ENCODE assay signal across 9 cellular contexts in genomic region chr15:78065284-78065872, GRCh38. TPM values are rescaled to one million over a fixed set of nuclear protein-coding genes. Genes with fewer than 3 reads are reported as not detected.
DNase-seq lines count a peak whose midpoint lies in the region; ATAC-seq and TF ChIP-seq lines count a peak whose summit lies in the region.
"Had no signal": no experiment of that assay in that cellular context is flagged by ENCODE, and none has a peak within 500 bp of the region (broad histone marks: within the 10 kb centered on the region; RNA-seq: fewer than 3 reads in every experiment).

No MANE protein-coding gene starts in this region.

- H3K36me3 ChIP-seq in muscle layer of colon (ENCODE audit: insufficient read depth, low read length): no peaks in the 10 kb centered on the region

- no peak overlapping the region for H3K9ac ChIP-seq in muscle layer of colon (ENCODE audit: low read length)

- H3K27ac Mint-ChIP-seq in effector memory CD8-positive, alpha-beta T cell: no peak overlapping the region

- H3K9me3 Mint-ChIP-seq in effector memory CD8-positive, alpha-beta T cell: no peaks in the 10 kb centered on the region
- H3K9me3 Mint-ChIP-seq: neural crest cell had no signal

- H3K27ac ChIP-seq in muscle layer of colon (ENCODE audit: low read depth, low read length): peak overlapping the region; percentile 75

- H3K27me3 ChIP-seq in muscle layer of colon (ENCODE audit: control insufficient read depth in 1 of 2, insufficient read depth in 2 of 2, low read length in 2 of 2): no peaks in the 10 kb centered on the region

- H3K36me3 Mint-ChIP-seq in effector memory CD8-positive, alpha-beta T cell (ENCODE audit: insufficient read depth): peaks cover 6% of the 10 kb centered on the region

- in situ Hi-C loops in G401 (cut with HindIII; ENCODE audit: low sequenced_read_pairs): no loop called here

- H3K4me3 ChIP-seq in muscle layer of colon (ENCODE audit: low read depth in 1 of 2, low read length in 2 of 2): peak overlapping the region in 1 of 2 donors; percentile 15

- H3K9me3 ChIP-seq in muscle layer of colon (ENCODE audit: low read length): no peaks in the 10 kb centered on the region

- H3K27me3 Mint-ChIP-seq in effector memory CD8-positive, alpha-beta T cell: no peaks in the 10 kb centered on the region

- ATAC-seq in effector memory CD8-positive, alpha-beta T cell (replicated peaks): peak; percentile 37
- no peak for ATAC-seq in HG02840 (IDR thresholded peaks at IDR 0.05; ENCODE audit: low FRiP score, unreplicated experiment)
- no peak for ATAC-seq in GM18870 (IDR thresholded peaks at IDR 0.05; ENCODE audit: unreplicated experiment)

- H3K4me1 Mint-ChIP-seq in effector memory CD8-positive, alpha-beta T cell (ENCODE audit: low read depth in 2 of 2): peaks cover 19 to 29% of the 10 kb centered on the region in 2 donors

- DNase-seq in GM04503 (ENCODE audit: low read depth): peak; percentile 99
- no peak for DNase-seq in effector memory CD8-positive, alpha-beta T cell
- DNase-seq in G401 (ENCODE audit: low spot score): no peak
- DNase-seq in iPS-NIHi7 (ENCODE audit: extremely low spot score): no peak

- peaks cover 84% of the 10 kb centered on the region for H3K4me1 ChIP-seq in muscle layer of colon (ENCODE audit: insufficient read depth, low read length)

- no peak overlapping the region for H3K4me3 Mint-ChIP-seq in effector memory CD8-positive, alpha-beta T cell
- H3K4me3 Mint-ChIP-seq: neural crest cell had no signal

TF ChIP-seq in PFSK-1, 5 proteins besides CTCF, POLR2A, EP300 and RAD21:
- TF ChIP-seq SIN3A (IDR thresholded peaks at IDR 0.05; ENCODE audit: borderline replicate concordance, insufficient read depth, low read length) (peak; percentile 79; the same call in 1 of the 2 replicates), TAF1 (IDR thresholded peaks at IDR 0.05; ENCODE audit: borderline replicate concordance, insufficient read depth, low read length) (no peak), REST (IDR thresholded peaks at IDR 0.05; ENCODE audit: insufficient read depth in 1 of 2, low read depth in 2 of 2, low read length in 2 of 2) (peak in 1 of 2 experiments; percentile 56; a peak in 1 of 4 replicates), FOXP2 (optimal IDR thresholded peaks at IDR 0.05; ENCODE audit: borderline replicate concordance, extremely low read depth, extremely low read length, insufficient read depth) (no peak), POLR2AphosphoS5 (IDR thresholded peaks at IDR 0.05; ENCODE audit: low read depth, low read length) (no peak)
TF ChIP-seq in PFSK-1: peak in this region for 2.

RNA-seq across cellular contexts. Expression of gene TBC1D2B, which starts 12.1 kb away (rescaled TPM):
- 23.6 TPM for polyA plus RNA-seq in PFSK-1 (2012; ENCODE audit: insufficient read length, low read depth)
- 9.7 and 13.9 TPM in 2 replicates for total RNA-seq in G401 (2014; rRNA removed; shearing (Covaris generic))

RNA-seq across cellular contexts. Expression of gene SH2D7, which starts 27.0 kb away (rescaled TPM):
- not detected for polyA plus RNA-seq in PFSK-1 (2012; ENCODE audit: insufficient read length, low read depth)
- total RNA-seq in G401 (2014; rRNA removed; shearing (Covaris generic)): not detected in 2 replicates
- total RNA-seq: neural crest cell had no signal
